In the genomic region with DNA sequence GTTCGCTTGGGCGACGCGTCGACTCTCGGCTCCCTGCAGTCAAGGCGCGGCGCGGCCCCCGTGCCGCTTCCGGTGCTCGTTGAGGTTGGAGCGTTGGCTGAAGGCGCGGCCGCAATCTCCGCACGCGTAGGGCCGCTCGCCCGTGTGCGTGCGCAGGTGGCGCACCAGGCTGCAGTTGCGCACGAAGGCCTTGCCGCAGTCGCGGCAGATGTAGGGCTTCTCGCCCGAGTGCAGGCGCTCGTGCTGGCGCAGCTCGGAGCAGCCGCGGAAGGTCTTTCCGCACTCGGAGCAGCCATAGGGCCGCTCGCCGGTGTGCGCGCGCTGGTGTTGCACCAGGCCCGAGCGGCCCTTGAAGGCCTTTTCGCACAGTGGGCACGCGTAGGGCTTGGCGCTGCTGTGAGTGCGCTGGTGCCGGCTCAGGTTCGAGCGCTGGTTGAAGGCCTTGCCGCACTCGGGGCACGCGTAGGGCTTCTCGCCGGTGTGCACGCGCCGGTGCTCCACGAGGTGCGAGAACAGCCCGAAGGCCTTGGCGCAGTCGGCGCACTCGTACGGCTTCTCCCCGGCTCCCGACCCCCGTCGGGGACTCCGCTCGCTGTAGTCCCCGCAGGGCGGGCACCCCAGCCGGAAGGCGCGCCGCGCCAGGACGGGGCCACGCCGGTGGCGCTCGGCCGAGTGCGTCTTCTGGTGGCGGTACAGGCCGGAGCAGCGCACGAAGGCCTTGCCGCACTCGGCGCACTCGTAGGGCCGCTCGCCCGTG, we compare ENCODE assay signal across 24 cellular contexts. TPM values are rescaled to one million over a fixed set of nuclear protein-coding genes. Genes with fewer than 3 reads are reported as not detected.
"Had no signal": no experiment of that assay in that cellular context is flagged by ENCODE, and none has a peak within 500 bp of the region (broad histone marks: within the 10 kb centered on the region; RNA-seq: fewer than 3 reads in every experiment).

No MANE protein-coding gene starts in this region.

- H3K9me3 ChIP-seq: esophagus muscularis mucosa, gastrocnemius medialis, pancreas, right lobe of liver, suprapubic skin, tibial artery, upper lobe of left lung, uterus had no signal

- DNase-seq: effector memory CD4-positive, alpha-beta T cell; gastrocnemius medialis; kidney; left cardiac atrium; mammary epithelial cell; naive thymus-derived CD4-positive, alpha-beta T cell; nucleus accumbens; stimulated activated CD4-positive, alpha-beta T cell treated with anti-CD3 and anti-CD28 coated beads, Interleukin-2, amount 100 ng/mL, for 24 hours; stimulated activated CD4-positive, alpha-beta T cell treated with anti-CD3 and anti-CD28 coated beads, Interleukin-4, amount 100 ng/mL, for 4 hours; stimulated activated naive B cell treated with anti-CD40 and anti-IgM and Interleukin-4, amounts not matched to agents 10 μg/mL and 1 μg/mL and 100 μg/mL, for 72 hours; tibial artery; uterus had no signal

- H3K27me3 Mint-ChIP-seq: central memory CD8-positive, alpha-beta T cell; naive thymus-derived CD4-positive, alpha-beta T cell; progenitor cell of endocrine pancreas; stimulated activated naive B cell treated with anti-CD40 and anti-IgM and Interleukin-4, amounts not matched to agents 10 μg/mL and 1 μg/mL and 100 μg/mL, for 72 hours had no signal

- H3K4me3 Mint-ChIP-seq: central memory CD8-positive, alpha-beta T cell; naive thymus-derived CD4-positive, alpha-beta T cell; neural crest cell; stimulated activated naive B cell treated with anti-CD40 and anti-IgM and Interleukin-4, amounts not matched to agents 10 μg/mL and 1 μg/mL and 100 μg/mL, for 72 hours had no signal

- H3K4me1 Mint-ChIP-seq: neural crest cell had no signal

- FAIRE-seq: endometrium, kidney, pancreas had no signal

- ATAC-seq: gastrocnemius medialis; naive thymus-derived CD4-positive, alpha-beta T cell; pancreas; right lobe of liver; stimulated activated naive B cell treated with anti-CD40 and anti-IgM and Interleukin-4, amounts not matched to agents 10 μg/mL and 1 μg/mL and 100 μg/mL, for 72 hours had no signal

- H3K36me3 ChIP-seq: gastrocnemius medialis, pancreas, right lobe of liver, upper lobe of left lung, uterus had no signal

- H3K27me3 ChIP-seq: gastrocnemius medialis, pancreas, right lobe of liver, suprapubic skin, upper lobe of left lung, uterus had no signal

- H3K27ac ChIP-seq: epithelial cell of prostate, esophagus muscularis mucosa, gastrocnemius medialis, pancreas, right lobe of liver, skin epidermis, suprapubic skin, tibial artery, upper lobe of left lung, uterus had no signal

- H3K4me1 ChIP-seq: gastrocnemius medialis, pancreas, uterus had no signal

- H3K9me3 Mint-ChIP-seq: central memory CD8-positive, alpha-beta T cell; naive thymus-derived CD4-positive, alpha-beta T cell; neural crest cell; stimulated activated naive B cell treated with anti-CD40 and anti-IgM and Interleukin-4, amounts not matched to agents 10 μg/mL and 1 μg/mL and 100 μg/mL, for 72 hours had no signal

- H3K27ac Mint-ChIP-seq: naive thymus-derived CD4-positive, alpha-beta T cell; progenitor cell of endocrine pancreas; stimulated activated naive B cell treated with anti-CD40 and anti-IgM and Interleukin-4, amounts not matched to agents 10 μg/mL and 1 μg/mL and 100 μg/mL, for 72 hours had no signal

- H3K4me3 ChIP-seq: esophagus muscularis mucosa, gastrocnemius medialis, pancreas, right lobe of liver, skin epidermis, suprapubic skin, tibial artery, upper lobe of left lung, uterus had no signal

RNA-seq across cellular contexts. Expression of gene RNF225, which starts 27.6 kb away (rescaled TPM):
- total RNA-seq: esophagus muscularis mucosa, gastrocnemius medialis, left cardiac atrium, mesenteric fat pad, pancreas, progenitor cell of endocrine pancreas, right lobe of liver, uterus had no signal
- polyA plus RNA-seq: mammary epithelial cell; naive thymus-derived CD4-positive, alpha-beta T cell; pancreas had no signal
